10 cellular contexts compared by ENCODE assay signal in the genomic region with DNA sequence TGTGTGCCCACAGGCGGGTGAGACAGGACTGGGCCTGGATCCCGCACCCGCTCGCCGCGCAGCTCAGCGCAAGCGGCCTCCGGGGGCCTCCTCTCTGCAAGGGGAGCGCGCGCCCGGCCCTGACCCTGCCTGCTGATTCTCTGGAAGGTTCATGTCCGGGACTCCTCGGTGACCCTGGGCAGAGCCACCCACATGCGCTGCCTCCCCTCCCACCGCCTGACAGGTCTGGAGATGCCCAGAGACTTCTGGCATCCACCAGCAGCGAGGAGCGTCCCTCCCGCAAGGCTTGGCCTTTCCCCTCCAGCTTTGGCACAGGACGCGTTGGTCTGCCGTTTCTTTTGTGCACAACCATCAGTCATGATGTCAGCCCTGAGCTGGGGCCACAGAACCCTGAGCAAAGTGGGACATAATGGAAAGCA. TPM values are rescaled to one million over a fixed set of nuclear protein-coding genes. Genes with fewer than 3 reads are reported as not detected.
DNase-seq lines count a peak whose midpoint lies in the region; ATAC-seq and TF ChIP-seq lines count a peak whose summit lies in the region.
"Had no signal": no experiment of that assay in that cellular context is flagged by ENCODE, and none has a peak within 500 bp of the region (broad histone marks: within the 10 kb centered on the region; RNA-seq: fewer than 3 reads in every experiment).

No MANE protein-coding gene starts in this region.

- ATAC-seq in thoracic aorta (ENCODE audit: insufficient number of reproducible peaks, low FRiP score, low read depth), result no peak

- H3K27me3 ChIP-seq in mucosa of rectum (ENCODE audit: control insufficient read depth in 2 of 2, insufficient read depth in 2 of 2, low read length in 2 of 2), result no peaks in the 10 kb centered on the region
- H3K27me3 ChIP-seq in thoracic aorta (replicated peaks; ENCODE audit: insufficient read depth), result no peaks in the 10 kb centered on the region

- peak overlapping the region; percentile 49 for H3K27ac ChIP-seq in RWPE1
- H3K27ac ChIP-seq in mucosa of rectum (ENCODE audit: low read depth in 2 of 2, low read length in 2 of 2), result peak overlapping the region; percentile 76 to 84
- H3K27ac ChIP-seq in thoracic aorta, result peak overlapping the region; percentile 92 to 98

- DNase-seq in RWPE1 (ENCODE audit: low spot score) (no peak), fibroblast of gingiva (ENCODE audit: low read depth) (peak; percentile 50), thoracic aorta (ENCODE audit: low spot score) (no peak), dedifferentiated amniotic fluid mesenchymal stem cell (ENCODE audit: extremely low spot score) (no peak), NCI-H524 (lab: John Stamatoyannopoulos, UW) (no peak), NCI-H187 (lab: John Stamatoyannopoulos, UW) (no peak)
- DNase-seq: NCI-H146, T-helper 9 cell had no signal

- no peak for TF ChIP-seq CTCF in RWPE1 (conservative IDR thresholded peaks at IDR 0.05; ENCODE audit: low read depth)
- TF ChIP-seq CTCF in thoracic aorta (IDR thresholded peaks at IDR 0.05), result no peak

- CTCF ChIA-PET in RWPE1 (lab: Yijun Ruan, JAX), result no interaction called here

- H3K9ac ChIP-seq in mucosa of rectum (ENCODE audit: low read depth in 1 of 2, low read length in 2 of 2), result peak overlapping the region; percentile 41 to 53

- H3K4me1 ChIP-seq in mucosa of rectum (ENCODE audit: control insufficient read depth in 2 of 2, insufficient read depth in 2 of 2, low read length in 2 of 2), result peaks cover 0 to 4% of the 10 kb centered on the region in 2 donors
- H3K4me1 ChIP-seq in thoracic aorta (ENCODE audit: control insufficient read depth in 1 of 2, low read depth in 2 of 2), result peaks cover 33 to 68% of the 10 kb centered on the region in 2 donors

- no peaks in the 10 kb centered on the region for H3K36me3 ChIP-seq in mucosa of rectum (ENCODE audit: control insufficient read depth in 2 of 2, insufficient read depth in 2 of 2, low read length in 2 of 2)
- no peaks in the 10 kb centered on the region for H3K36me3 ChIP-seq in thoracic aorta
- H3K36me3 ChIP-seq: left lung had no signal

- H3K9me3 ChIP-seq in mucosa of rectum (ENCODE audit: control insufficient read depth in 2 of 2, low read length in 2 of 2) (no peaks in the 10 kb centered on the region), thoracic aorta (no peaks in the 10 kb centered on the region)
- H3K9me3 ChIP-seq: left lung had no signal

- H3K4me3 ChIP-seq in mucosa of rectum (ENCODE audit: low read length in 2 of 2) (no peak overlapping the region), thoracic aorta (peak overlapping the region; percentile 54)
- H3K4me3 ChIP-seq: left lung had no signal

- POLR2A ChIA-PET in RWPE1 (lab: Yijun Ruan, JAX; ENCODE audit: low non-redundant PET), result no interaction called here

RNA-seq across cellular contexts. Expression of a gene that starts 42.0 kb away (rescaled TPM):
- 1,000 to 10,000 TPM; 1,835 to 1,885 TPM for total RNA-seq in thoracic aorta
